Comparison of ENCODE assay signal across 7 cellular contexts in the genomic region with DNA sequence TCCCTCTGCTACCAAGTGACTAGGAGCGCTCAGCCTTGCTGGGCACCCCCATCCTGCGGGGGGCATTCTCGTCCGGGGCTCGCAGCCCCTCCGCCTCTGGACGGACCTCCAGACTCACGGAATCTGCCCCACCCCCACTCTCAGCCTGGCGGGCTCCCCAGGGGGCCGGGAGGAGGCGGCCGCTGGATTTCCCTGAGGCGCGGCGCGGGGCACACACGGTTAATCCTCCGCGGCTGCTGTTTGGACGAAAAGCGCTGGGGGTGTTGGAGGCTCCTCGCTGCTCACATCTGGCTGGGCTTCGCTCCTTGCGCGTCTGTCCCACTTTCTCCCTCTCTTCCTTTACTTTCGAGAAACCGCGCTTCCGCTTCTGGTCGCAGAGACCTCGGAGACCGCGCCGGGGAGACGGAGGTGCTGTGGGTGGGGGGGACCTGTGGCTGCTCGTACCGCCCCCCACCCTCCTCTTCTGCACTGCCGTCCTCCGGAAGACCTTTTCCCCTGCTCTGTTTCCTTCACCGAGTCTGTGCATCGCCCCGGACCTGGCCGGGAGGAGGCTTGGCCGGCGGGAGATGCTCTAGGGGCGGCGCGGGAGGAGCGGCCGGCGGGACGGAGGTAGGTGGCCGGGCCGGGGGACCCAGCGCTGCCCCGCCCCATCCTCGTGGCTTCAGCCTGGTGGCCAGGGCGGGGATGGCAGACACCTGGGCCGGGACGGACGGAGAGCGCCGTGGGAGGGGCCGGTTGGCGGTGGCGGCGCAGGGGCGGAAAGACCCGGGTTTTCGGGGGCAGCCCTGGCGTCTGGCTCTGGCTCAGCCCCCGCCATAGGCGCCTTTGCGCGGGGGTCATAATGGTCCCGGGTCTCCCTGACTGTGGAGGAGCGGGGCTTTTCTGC. TPM values are rescaled to one million over a fixed set of nuclear protein-coding genes. Genes with fewer than 3 reads are reported as not detected.
DNase-seq lines count a peak whose midpoint lies in the region; ATAC-seq and TF ChIP-seq lines count a peak whose summit lies in the region.

A gene with protein sequence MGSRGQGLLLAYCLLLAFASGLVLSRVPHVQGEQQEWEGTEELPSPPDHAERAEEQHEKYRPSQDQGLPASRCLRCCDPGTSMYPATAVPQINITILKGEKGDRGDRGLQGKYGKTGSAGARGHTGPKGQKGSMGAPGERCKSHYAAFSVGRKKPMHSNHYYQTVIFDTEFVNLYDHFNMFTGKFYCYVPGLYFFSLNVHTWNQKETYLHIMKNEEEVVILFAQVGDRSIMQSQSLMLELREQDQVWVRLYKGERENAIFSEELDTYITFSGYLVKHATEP (plus strand): TSS at position 284 of the 886 bp plus-strand sequence. CDS start 19,800 bp downstream, outside the sequence.

- H3K4me3 Mint-ChIP-seq in stimulated activated memory B cell treated with anti-CD40 and anti-IgM and Interleukin-4, amounts not matched to agents 10 μg/mL and 1 μg/mL and 100 μg/mL, for 72 hours, result peak within 1 kb of the TSS; percentile 83

- H3K4me3 ChIP-seq in mammary epithelial cell (replicated peaks in 1 of 3; ENCODE audit: insufficient read depth in 1 of 3, low read depth in 2 of 3, low read length in 3 of 3), result peak within 1 kb of the TSS; percentile 61 to 69 (median 65)

- peak within 1 kb of the TSS; percentile 96 for H2AFZ ChIP-seq in mammary epithelial cell (ENCODE audit: low read depth, low read length)

- peaks cover 91% of the 10 kb centered on the region for H3K27me3 Mint-ChIP-seq in stimulated activated memory B cell treated with anti-CD40 and anti-IgM and Interleukin-4, amounts not matched to agents 10 μg/mL and 1 μg/mL and 100 μg/mL, for 72 hours

- no peaks in the 10 kb centered on the region for H3K36me3 ChIP-seq in mammary epithelial cell (ENCODE audit: insufficient read depth, low read length)

- in situ Hi-C loops in GM13976 (cut with MboI; ENCODE audit: low sequenced_read_pairs, unreplicated experiment), result no loop called here
- in situ Hi-C loops in mammary epithelial cell (cut with MboI; ENCODE audit: low sequenced_read_pairs in 2 of 2), result no loop called here

- no peaks in the 10 kb centered on the region for H4K20me1 ChIP-seq in mammary epithelial cell (ENCODE audit: insufficient read depth, low read length)

- CTCF ChIA-PET in RWPE1 (lab: Yijun Ruan, JAX), result no interaction called here
- CTCF ChIA-PET in mammary epithelial cell (lab: Charles Lee; ENCODE audit: low non-redundant PET), result no interaction called here

- peaks cover 66% of the 10 kb centered on the region for H3K4me1 ChIP-seq in mammary epithelial cell (ENCODE audit: insufficient read depth, low read length)

- peak within 1 kb of the TSS; percentile 97 for H3K4me2 ChIP-seq in mammary epithelial cell (ENCODE audit: insufficient read depth, low read depth, low read length)

- TF ChIP-seq CTCF in GM13976 (IDR thresholded peaks at IDR 0.05; ENCODE audit: borderline replicate concordance, control extremely low read depth, extremely low read depth, insufficient read depth, missing control alignments) (no peak), RWPE1 (conservative IDR thresholded peaks at IDR 0.05; ENCODE audit: low read depth) (peak; percentile 59), mammary epithelial cell (conservative IDR thresholded peaks at IDR 0.05 in 1 of 2, IDR thresholded peaks at IDR 0.05 in 1 of 2; ENCODE audit: extremely low read depth in 1 of 2, insufficient read depth in 1 of 2, low read depth in 1 of 2, low read length in 2 of 2) (peak in 1 of 2 donors; percentile 50)

- dilution Hi-C loops in mammary epithelial cell (cut with HindIII; ENCODE audit: low sequenced_read_pairs), result loop anchor here (5.0 kb wide), 1 partner anchor 48 kb away; the partner anchor contains the start of gene ENGASE

- no peaks in the 10 kb centered on the region for H3K79me2 ChIP-seq in mammary epithelial cell (ENCODE audit: insufficient read depth, low read length)

- 5% methylated on average over 27 of the region's 77 CpGs for WGBS in mammary epithelial cell (ENCODE audit: low coverage, missing lambda C conversion rate)

- no peaks in the 10 kb centered on the region for H3K9me3 ChIP-seq in mammary epithelial cell (replicated peaks; ENCODE audit: insufficient read depth, low read length)

- no peaks in the 10 kb centered on the region for H3K9me3 Mint-ChIP-seq in stimulated activated memory B cell treated with anti-CD40 and anti-IgM and Interleukin-4, amounts not matched to agents 10 μg/mL and 1 μg/mL and 100 μg/mL, for 72 hours

- no peaks in the 10 kb centered on the region for H3K36me3 Mint-ChIP-seq in stimulated activated memory B cell treated with anti-CD40 and anti-IgM and Interleukin-4, amounts not matched to agents 10 μg/mL and 1 μg/mL and 100 μg/mL, for 72 hours

- H3K27ac ChIP-seq in RWPE1 (peak within 1 kb of the TSS; percentile 83; the same call in 1 of the 2 replicates), mammary epithelial cell (ENCODE audit: insufficient read depth, low read depth, low read length) (peak within 1 kb of the TSS; percentile 37), layer of hippocampus (ENCODE audit: low read depth, low read length) (peak within 1 kb of the TSS; percentile 25)

- intact Hi-C loops in mammary epithelial cell (cut with micrococcal nuclease), result no loop called here

- ATAC-seq in stimulated activated memory B cell treated with anti-CD40 and anti-IgM and Interleukin-4, amounts not matched to agents 10 μg/mL and 1 μg/mL and 100 μg/mL, for 72 hours, result peak; percentile 57
- ATAC-seq in HG03175 (IDR thresholded peaks at IDR 0.05; ENCODE audit: unreplicated experiment), result no peak
- no peak for ATAC-seq in HG03521 (IDR thresholded peaks at IDR 0.05; ENCODE audit: unreplicated experiment)

- peaks cover 18% of the 10 kb centered on the region for H3K4me1 Mint-ChIP-seq in stimulated activated memory B cell treated with anti-CD40 and anti-IgM and Interleukin-4, amounts not matched to agents 10 μg/mL and 1 μg/mL and 100 μg/mL, for 72 hours

- H3K9ac ChIP-seq in mammary epithelial cell (ENCODE audit: insufficient read depth, low read length), result peak within 1 kb of the TSS; percentile 62

- POLR2A ChIA-PET in RWPE1 (lab: Yijun Ruan, JAX; ENCODE audit: low non-redundant PET), result no interaction called here

- H3K27ac Mint-ChIP-seq in stimulated activated memory B cell treated with anti-CD40 and anti-IgM and Interleukin-4, amounts not matched to agents 10 μg/mL and 1 μg/mL and 100 μg/mL, for 72 hours, result peak within 1 kb of the TSS; percentile 70

- H3K27me3 ChIP-seq in mammary epithelial cell (ENCODE audit: insufficient read depth, low read length) (no peaks in the 10 kb centered on the region), layer of hippocampus (ENCODE audit: control insufficient read depth, insufficient read depth, low read length) (peaks cover 7% of the 10 kb centered on the region)

- DNase-seq in GM13976 (ENCODE audit: low spot score) (peak; percentile 75), RWPE1 (ENCODE audit: low spot score) (peak; percentile 50), mammary epithelial cell (peak; percentile 47)

- BruUV-seq in mammary epithelial cell (replicated peaks; lab: Mats Ljungman, UMichigan), result no TSS peak

RNA-seq across cellular contexts. Expression of the gene that starts here (rescaled TPM):
- total RNA-seq in mammary epithelial cell, result 10 to 100 TPM; 13.2 to 22.0 TPM
- 10.4 TPM for polyA plus RNA-seq in mammary epithelial cell
- 10.4 TPM for polyA minus RNA-seq in mammary epithelial cell

Comparison
In these comparisons a context has a peak if more than half of its experiments do, and no peak if none do; other contexts are left out.
1. H3K27ac ChIP-seq: peak in every context shown above with its lines; median percentile 83 in RWPE1; 37 in mammary epithelial cell; 25 in layer of hippocampus.